In genomic region chr3:51391075-51391565, GRCh38 we compare ENCODE assay signal across 8 cellular contexts. TPM values are rescaled to one million over a fixed set of nuclear protein-coding genes. Genes with fewer than 3 reads are reported as not detected.
DNase-seq lines count a peak whose midpoint lies in the region; ATAC-seq and TF ChIP-seq lines count a peak whose summit lies in the region.

Gene RBM15B (plus strand): TSS chr3:51391285. CDS start chr3:51391400, 115 bp downstream.

- H3K56ac ChIP-seq in IMR-90 (ENCODE audit: extremely low read depth, insufficient read depth, low read length), result no peak within 1 kb of the TSS; the same call in 1 of the 2 replicates

- H3K9me1 ChIP-seq in IMR-90 (ENCODE audit: insufficient read depth, low read length), result peaks cover 17% of the 10 kb centered on the region

- dilution Hi-C loops in IMR-90 (cut with HindIII; ENCODE audit: low sequenced_read_pairs, unreplicated experiment), result no loop called here

- peak within 1 kb of the TSS; percentile 85 for H3K27ac ChIP-seq in IMR-90 (ENCODE audit: insufficient read depth, low read length)
- H3K27ac ChIP-seq in mucosa of rectum (ENCODE audit: low read depth in 2 of 2, low read length in 2 of 2), result peak within 1 kb of the TSS; percentile 81 to 83

- peaks cover 85% of the 10 kb centered on the region for H4K20me1 ChIP-seq in IMR-90 (ENCODE audit: insufficient read depth, low read length)

- peak within 1 kb of the TSS; percentile 70; the same call in 1 of the 2 replicates for H4K91ac ChIP-seq in IMR-90 (ENCODE audit: insufficient read depth, low read depth, low read length)

- H3K23ac ChIP-seq in IMR-90 (ENCODE audit: low read depth, low read length), result peak within 1 kb of the TSS; percentile 81

- BruUV-seq in IMR-90 (replicated peaks; lab: Mats Ljungman, UMichigan), result no TSS peak

- POLR2A ChIA-PET in IMR-90 (lab: Charles Lee; ENCODE audit: unreplicated experiment), result no interaction called here

- H3K4me2 ChIP-seq in IMR-90 (ENCODE audit: low read depth, low read length), result peak within 1 kb of the TSS; percentile 93

- intact Hi-C loops in IMR-90 (cut with micrococcal nuclease), result loop anchor here (1.0 kb wide), 2 partner anchors 291 to 775 kb away; no protein-coding TSS in a partner anchor

- H3K79me1 ChIP-seq in IMR-90 (ENCODE audit: low read depth in 1 of 2, low read length in 2 of 2), result peaks cover 26 to 82% of the 10 kb centered on the region in 2 experiments

- H3K4me3 ChIP-seq in IMR-90 (ENCODE audit: insufficient read depth, low read depth, low read length) (peak within 1 kb of the TSS; percentile 70), epithelial cell of proximal tubule (ENCODE audit: low read depth, low read length) (peak within 1 kb of the TSS; percentile 72), mucosa of rectum (ENCODE audit: low read length in 2 of 2) (peak within 1 kb of the TSS; percentile 72 to 76)

- H3K9ac ChIP-seq in IMR-90 (ENCODE audit: low read depth, low read length) (peak within 1 kb of the TSS; percentile 82), mucosa of rectum (ENCODE audit: low read depth in 1 of 2, low read length in 2 of 2) (peak within 1 kb of the TSS; percentile 73 to 79)

- ATAC-seq in GM21526 (IDR thresholded peaks at IDR 0.05; ENCODE audit: low FRiP score, unreplicated experiment) (peak; percentile 83), IMR-90 (ENCODE audit: low read depth) (peak; percentile 93)

- peak within 1 kb of the TSS; percentile 93 for H2AK9ac ChIP-seq in IMR-90 (replicated peaks; ENCODE audit: low read depth, low read length, poor library complexity)

- in situ Hi-C loops in IMR-90 (cut with MboI; ENCODE audit: low sequenced_read_pairs), result loop anchor here (25.0 kb wide), 2 partner anchors 546 to 1054 kb away; partner anchors contain the start of genes PARP3, RASSF1, RRP9 and TUSC2

- H3K36me3 ChIP-seq in IMR-90 (ENCODE audit: control insufficient read depth, insufficient read depth, low read length) (peaks cover 64% of the 10 kb centered on the region), mucosa of rectum (ENCODE audit: control insufficient read depth in 2 of 2, insufficient read depth in 2 of 2, low read length in 2 of 2) (peaks cover 45 to 52% of the 10 kb centered on the region in 2 donors)

- peak within 1 kb of the TSS; percentile 92 for H4K5ac ChIP-seq in IMR-90 (ENCODE audit: low read depth, low read length)

- 0% methylated on average over 41 of the region's 83 CpGs; no CpG with 5 or more reads in 1 of the 2 experiments for WGBS in IMR-90 (ENCODE audit: extremely low coverage in 2 of 2, insufficient read length in 1 of 2), 2 experiments

- no peak within 1 kb of the TSS for H2BK120ac ChIP-seq in IMR-90 (ENCODE audit: low read depth, low read length)

- H2AK5ac ChIP-seq in IMR-90 (ENCODE audit: low read depth, low read length), result peak within 1 kb of the TSS; percentile 78

- H3K9me3 ChIP-seq in IMR-90 (ENCODE audit: control insufficient read depth, insufficient read depth, low read length) (no peaks in the 10 kb centered on the region), mucosa of rectum (ENCODE audit: control insufficient read depth in 2 of 2, low read length in 2 of 2) (no peaks in the 10 kb centered on the region)

- TF ChIP-seq RAD21 in IMR-90 (IDR thresholded peaks at IDR 0.05; ENCODE audit: low read length), result peak; percentile 37; the same call in 1 of the 2 replicates

- DNase-seq in DMS 273 treated with DMSO at 0.1 percent for 48 hours (lab: John Stamatoyannopoulos, UW) (peak; percentile 85), IMR-90 (peak; percentile 96), OCI-M2 (lab: John Stamatoyannopoulos, UW; ENCODE audit: unreplicated experiment) (peak; percentile 55), activated T-cell treated with anti-CD3 and anti-CD28 coated beads for 48 hours (ENCODE audit: low read depth) (peak; percentile 96), epithelial cell of proximal tubule (ENCODE audit: low read depth) (peak; percentile 41)
- DNase-seq in stimulated activated CD8-positive, alpha-beta memory T cell treated with anti-CD3 and anti-CD28 coated beads, Interleukin-7, amount 100 ng/mL, for 1 hour (ENCODE audit: low read depth in 2 of 2), result peak; percentile 93 to 97

- no peak within 1 kb of the TSS for H2BK15ac ChIP-seq in IMR-90 (ENCODE audit: low read depth, low read length)

- no peak within 1 kb of the TSS for H2BK20ac ChIP-seq in IMR-90 (ENCODE audit: low read depth, low read length)

- H3K4me1 ChIP-seq in IMR-90 (ENCODE audit: control insufficient read depth, insufficient read depth, low read length) (peaks cover 34% of the 10 kb centered on the region), mucosa of rectum (ENCODE audit: control insufficient read depth in 2 of 2, insufficient read depth in 2 of 2, low read length in 2 of 2) (peaks cover 47 to 52% of the 10 kb centered on the region in 2 donors)

- peak within 1 kb of the TSS; percentile 74 for H3K14ac ChIP-seq in IMR-90 (replicated peaks; ENCODE audit: low read depth, low read length)

- H3K27me3 ChIP-seq in IMR-90 (ENCODE audit: control insufficient read depth, insufficient read depth, low read length), result no peaks in the 10 kb centered on the region
- no peaks in the 10 kb centered on the region for H3K27me3 ChIP-seq in mucosa of rectum (ENCODE audit: control insufficient read depth in 2 of 2, insufficient read depth in 2 of 2, low read length in 2 of 2)

- TF ChIP-seq POLR2A in IMR-90 (IDR thresholded peaks at IDR 0.05; ENCODE audit: low read depth, low read length), result peak; percentile 96

- H2BK5ac ChIP-seq in IMR-90 (ENCODE audit: low read depth, low read length, poor library complexity, severe bottlenecking), result peak within 1 kb of the TSS; percentile 71

- H2AFZ ChIP-seq in IMR-90 (replicated peaks; ENCODE audit: low read length, poor library complexity), result peak within 1 kb of the TSS; percentile 91

- TF ChIP-seq CTCF in IMR-90 (conservative IDR thresholded peaks at IDR 0.05; ENCODE audit: low read depth, low read length) (peak; percentile 95), epithelial cell of proximal tubule (conservative IDR thresholded peaks at IDR 0.05; ENCODE audit: low read depth, low read length) (peak; percentile 70)

- H3K4ac ChIP-seq in IMR-90 (ENCODE audit: low read depth, low read length), result peak within 1 kb of the TSS; percentile 87

- CTCF ChIA-PET in IMR-90 (lab: Yijun Ruan, JAX), result no interaction called here

- no peak within 1 kb of the TSS for H3K18ac ChIP-seq in IMR-90 (ENCODE audit: low read depth, low read length)

- peak within 1 kb of the TSS; percentile 61 to 89 for H4K8ac ChIP-seq in IMR-90 (ENCODE audit: low read depth in 2 of 2, low read length in 2 of 2)

TF ChIP-seq in IMR-90, 13 proteins besides CTCF, POLR2A, EP300 and RAD21:
- TF ChIP-seq MXI1 (IDR thresholded peaks at IDR 0.05; ENCODE audit: borderline replicate concordance, low read depth, low read length), result peak; percentile 83
- TF ChIP-seq MAZ (IDR thresholded peaks at IDR 0.05; ENCODE audit: borderline replicate concordance, low read depth, low read length), result peak; percentile 93; the same call in 1 of the 2 replicates
- no peak for TF ChIP-seq NFE2L2 (IDR thresholded peaks at IDR 0.05; ENCODE audit: low read depth, low read length)
- TF ChIP-seq RCOR1 (IDR thresholded peaks at IDR 0.05; ENCODE audit: insufficient replicate concordance, low read length), result no peak
- no peak for TF ChIP-seq CHD1 (IDR thresholded peaks at IDR 0.05; ENCODE audit: low read depth, low read length)
- TF ChIP-seq SMC3 (IDR thresholded peaks at IDR 0.05; ENCODE audit: low read depth, low read length), result peak; percentile 44
- TF ChIP-seq FOS (IDR thresholded peaks at IDR 0.05; ENCODE audit: low read depth, low read length), result no peak
- peak; percentile 72 for TF ChIP-seq BHLHE40 (IDR thresholded peaks at IDR 0.05; ENCODE audit: low read depth, low read length)
- no peak for TF ChIP-seq MAFK (IDR thresholded peaks at IDR 0.05; ENCODE audit: low read depth, low read length)
- TF ChIP-seq ELK1 (IDR thresholded peaks at IDR 0.05; ENCODE audit: borderline replicate concordance, low read depth, low read length), result no peak
- TF ChIP-seq CEBPB (IDR thresholded peaks at IDR 0.05; ENCODE audit: low read depth, low read length), result peak; percentile 69
- no peak for TF ChIP-seq RFX5 (IDR thresholded peaks at IDR 0.05; ENCODE audit: low read depth, low read length)
- TF ChIP-seq USF2 (IDR thresholded peaks at IDR 0.05; ENCODE audit: low read depth, low read length), result peak; percentile 98

RNA-seq across cellular contexts. Expression of gene RBM15B, which starts in this region (rescaled TPM):
- total RNA-seq in IMR-90 (2012; rRNA removed) (17.2 and 17.4 TPM in 2 replicates), epithelial cell of proximal tubule (25.6 and 39.1 TPM in 2 replicates)
- polyA plus RNA-seq in IMR-90 (2012; rRNA removed), result 15.0 and 16.2 TPM in 2 replicates
- 16.0 and 21.0 TPM in 2 replicates for polyA plus RNA-seq in IMR-90 (2012; cell fraction: cytosol; rRNA removed)
- 7.4 and 10.0 TPM in 2 replicates for polyA plus RNA-seq in IMR-90 (2012; cell fraction: nucleus; rRNA removed; ENCODE audit: low replicate concordance)

Comparison
In these comparisons a context has a peak if more than half of its experiments do, and no peak if none do; other contexts are left out.
1. Peak in every context shown above with its lines: DNase-seq, ATAC-seq, H3K4me3 ChIP-seq and H3K27ac ChIP-seq.
2. DNase-seq: peak in every context shown above with its lines; median percentile 96 in IMR-90; 96 in activated T-cell treated with anti-CD3 and anti-CD28 coated beads for 48 hours; 95 in stimulated activated CD8-positive, alpha-beta memory T cell treated with anti-CD3 and anti-CD28 coated beads, Interleukin-7, amount 100 ng/mL, for 1 hour; 85 in DMS 273 treated with DMSO at 0.1 percent for 48 hours; 55 in OCI-M2; 41 in epithelial cell of proximal tubule.